Comparison of ENCODE assay signal across 9 cellular contexts in the genomic region with DNA sequence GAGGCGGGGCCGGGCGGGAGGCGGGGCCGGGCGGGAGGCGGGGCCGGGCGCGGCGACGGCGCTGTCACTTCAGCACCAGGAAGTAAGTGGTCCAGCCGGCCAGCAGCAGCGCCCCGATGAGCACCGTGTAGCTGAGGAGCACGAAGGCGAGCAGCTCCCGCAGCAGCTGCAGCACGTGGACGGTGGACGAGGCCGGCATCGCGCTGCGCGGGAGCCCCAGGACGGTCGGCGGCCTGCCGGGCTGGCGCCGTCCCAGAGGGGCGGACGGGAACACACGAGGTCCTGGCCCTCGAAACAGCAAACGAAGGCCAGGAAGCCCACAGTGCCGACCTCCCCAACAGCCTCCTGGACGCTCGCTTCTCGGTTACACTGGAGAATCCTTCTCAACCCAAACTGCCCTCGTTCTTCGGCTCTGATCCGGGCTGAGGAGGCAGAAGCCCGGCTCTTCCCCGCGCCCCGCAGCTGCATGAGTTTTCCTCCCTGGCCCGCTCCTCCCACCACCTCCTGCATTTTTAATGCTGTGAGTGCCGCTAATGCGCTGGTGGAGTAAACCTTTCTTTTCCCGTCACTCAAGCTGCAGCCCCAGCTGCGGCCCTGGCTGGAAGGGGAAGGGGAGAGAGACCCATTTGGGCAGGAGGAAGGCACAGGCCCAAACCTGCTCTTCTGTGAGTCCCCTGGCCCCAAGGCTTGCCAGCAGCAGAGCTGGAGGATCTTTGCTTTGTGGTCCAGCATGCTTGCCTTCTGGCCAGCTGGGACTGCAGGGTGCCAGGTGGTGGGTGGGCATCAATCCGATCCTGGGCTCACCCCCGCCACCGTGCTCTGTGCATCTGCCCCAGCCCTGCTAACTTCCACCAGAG. TPM values are rescaled to one million over a fixed set of nuclear protein-coding genes. Genes with fewer than 3 reads are reported as not detected.
DNase-seq lines count a peak whose midpoint lies in the region; ATAC-seq and TF ChIP-seq lines count a peak whose summit lies in the region.
"Had no signal": no experiment of that assay in that cellular context is flagged by ENCODE, and none has a peak within 500 bp of the region (broad histone marks: within the 10 kb centered on the region; RNA-seq: fewer than 3 reads in every experiment).

No MANE protein-coding gene starts in this region.

- H3K27me3 Mint-ChIP-seq in CD4-positive, alpha-beta T cell: no peaks in the 10 kb centered on the region
- H3K27me3 Mint-ChIP-seq in naive thymus-derived CD8-positive, alpha-beta T cell: no peaks in the 10 kb centered on the region

- peaks cover 3% of the 10 kb centered on the region for H3K36me3 ChIP-seq in mammary epithelial cell (ENCODE audit: insufficient read depth, low read length)

- H3K9me3 Mint-ChIP-seq in CD4-positive, alpha-beta T cell: no peaks in the 10 kb centered on the region
- no peaks in the 10 kb centered on the region for H3K9me3 Mint-ChIP-seq in naive thymus-derived CD8-positive, alpha-beta T cell

- no peak for ATAC-seq in CD4-positive, alpha-beta T cell (ENCODE audit: poor library complexity)
- peak; percentile 0 for ATAC-seq in HG02970 (IDR thresholded peaks at IDR 0.05; ENCODE audit: low FRiP score, unreplicated experiment)
- ATAC-seq in naive thymus-derived CD8-positive, alpha-beta T cell: peak in 1 of 2 donors; percentile 62
- no peak for ATAC-seq in HG03432 (IDR thresholded peaks at IDR 0.05; ENCODE audit: unreplicated experiment)
- no peak for ATAC-seq in HG02678 (IDR thresholded peaks at IDR 0.05; ENCODE audit: unreplicated experiment)

- dilution Hi-C loops in mammary epithelial cell (cut with HindIII; ENCODE audit: low sequenced_read_pairs): no loop called here

- no peak overlapping the region for H3K27ac ChIP-seq in CD4-positive, alpha-beta T cell (ENCODE audit: low read depth, low read length)
- no peak overlapping the region for H3K27ac ChIP-seq in mammary epithelial cell (ENCODE audit: insufficient read depth, low read depth, low read length)

- no peak overlapping the region for H3K9ac ChIP-seq in mammary epithelial cell (ENCODE audit: insufficient read depth, low read length)

- H3K4me3 Mint-ChIP-seq in CD4-positive, alpha-beta T cell: peak overlapping the region; percentile 78
- H3K4me3 Mint-ChIP-seq in naive thymus-derived CD8-positive, alpha-beta T cell: peak overlapping the region; percentile 72 to 92 (median 84)

- no peaks in the 10 kb centered on the region for H4K20me1 ChIP-seq in mammary epithelial cell (ENCODE audit: insufficient read depth, low read length)

- peak overlapping the region; percentile 87 for H2AFZ ChIP-seq in mammary epithelial cell (ENCODE audit: low read depth, low read length)

- no TSS peak for BruUV-seq in mammary epithelial cell (replicated peaks; lab: Mats Ljungman, UMichigan)

- peaks cover 21% of the 10 kb centered on the region for H3K4me1 ChIP-seq in mammary epithelial cell (ENCODE audit: insufficient read depth, low read length)

- peaks cover 36% of the 10 kb centered on the region for H3K79me2 ChIP-seq in mammary epithelial cell (ENCODE audit: insufficient read depth, low read length)

- peaks cover 57% of the 10 kb centered on the region for H3K36me3 Mint-ChIP-seq in CD4-positive, alpha-beta T cell (ENCODE audit: low read depth)
- H3K36me3 Mint-ChIP-seq in naive thymus-derived CD8-positive, alpha-beta T cell: peaks cover 0 to 41% (median 4%) of the 10 kb centered on the region in 3 donors

- no peaks in the 10 kb centered on the region for H3K27me3 ChIP-seq in CD4-positive, alpha-beta T cell (ENCODE audit: control insufficient read depth, insufficient read depth, low read length)
- H3K27me3 ChIP-seq in mammary epithelial cell (ENCODE audit: insufficient read depth, low read length): no peaks in the 10 kb centered on the region

- H3K4me3 ChIP-seq in mammary epithelial cell (replicated peaks in 1 of 3; ENCODE audit: insufficient read depth in 1 of 3, low read depth in 2 of 3, low read length in 3 of 3): peak overlapping the region; percentile 32 to 56 (median 53)

- no peak for TF ChIP-seq CTCF in CD4-positive, alpha-beta T cell (IDR thresholded peaks at IDR 0.05)
- TF ChIP-seq CTCF in mammary epithelial cell (conservative IDR thresholded peaks at IDR 0.05 in 1 of 2, IDR thresholded peaks at IDR 0.05 in 1 of 2; ENCODE audit: extremely low read depth in 1 of 2, insufficient read depth in 1 of 2, low read depth in 1 of 2, low read length in 2 of 2): no peak

- H3K4me2 ChIP-seq in mammary epithelial cell (ENCODE audit: insufficient read depth, low read depth, low read length): peak overlapping the region; percentile 95

- POLR2A ChIA-PET in CD4-positive, alpha-beta T cell (lab: Charles Lee): interaction anchor here (0.6 to 7.6 kb wide), 26 partner anchors 11 to 1973 kb away, joined by 3 to 123 read pairs (median 5); a partner anchor contains a TSS
- POLR2A ChIA-PET in naive thymus-derived CD8-positive, alpha-beta T cell (lab: Charles Lee): interaction anchor here (0.5 to 4.4 kb wide), 17 partner anchors 18 to 1486 kb away, joined by 3 to 23 read pairs (median 6); a partner anchor contains a TSS

- intact Hi-C loops in CD4-positive, alpha-beta T cell (cut with DNase I, micrococcal nuclease): loop anchor here (1.0 to 5.0 kb wide), 5 partner anchors 18 to 746 kb away; a partner anchor contains a TSS
- intact Hi-C loops in mammary epithelial cell (cut with micrococcal nuclease): loop anchor here (1.0 kb wide), 2 partner anchors 40 to 238 kb away; a partner anchor contains a TSS

- H3K27ac Mint-ChIP-seq in CD4-positive, alpha-beta T cell: peak overlapping the region; percentile 95
- peak overlapping the region in 6 of 10 donors; percentile 19 to 97 (median 83) for H3K27ac Mint-ChIP-seq in naive thymus-derived CD8-positive, alpha-beta T cell

- in situ Hi-C loops in mammary epithelial cell (cut with MboI; ENCODE audit: low sequenced_read_pairs in 2 of 2): no loop called here

- 37% methylated on average over 7 of the region's 58 CpGs for WGBS in mammary epithelial cell (ENCODE audit: low coverage, missing lambda C conversion rate)

- H3K4me1 Mint-ChIP-seq in CD4-positive, alpha-beta T cell (ENCODE audit: low read depth): peaks cover 34% of the 10 kb centered on the region
- H3K4me1 Mint-ChIP-seq in naive thymus-derived CD8-positive, alpha-beta T cell: peaks cover 22 to 51% (median 40%) of the 10 kb centered on the region in 4 donors

- no peaks in the 10 kb centered on the region for H3K9me3 ChIP-seq in CD4-positive, alpha-beta T cell (ENCODE audit: control insufficient read depth, low read length)
- no peaks in the 10 kb centered on the region for H3K9me3 ChIP-seq in mammary epithelial cell (replicated peaks; ENCODE audit: insufficient read depth, low read length)

- DNase-seq in CD4-positive, alpha-beta T cell: no peak
- DNase-seq in mammary epithelial cell (no peak), NAMALWA (ENCODE audit: low spot score) (no peak), DMS153 (lab: John Stamatoyannopoulos, UW) (no peak)
- DNase-seq in naive thymus-derived CD8-positive, alpha-beta T cell: no peak

- CTCF ChIA-PET in CD4-positive, alpha-beta T cell (lab: Charles Lee): interaction anchor here (0.5 to 3.4 kb wide), 2 partner anchors 40 to 112 kb away, joined by 6 to 24 read pairs; a partner anchor contains a TSS
- CTCF ChIA-PET in mammary epithelial cell (lab: Charles Lee; ENCODE audit: low non-redundant PET): interaction anchor here (1.0 kb wide), 1 partner anchor 129 kb away, joined by 9 read pairs; no protein-coding TSS in a partner anchor

RNA-seq across cellular contexts. Expression of a gene that starts 0.7 kb away (rescaled TPM):
- 10 to 100 TPM; 90.3 to 91.3 TPM for total RNA-seq in CD4-positive, alpha-beta T cell
- total RNA-seq in mammary epithelial cell: 10 to 100 TPM; 54.5 to 55.0 TPM
- 53.5 TPM for polyA plus RNA-seq in mammary epithelial cell
- polyA minus RNA-seq in mammary epithelial cell: 48.4 TPM
- 10 to 100 TPM; 41.7 to 51.0 TPM for total RNA-seq in naive thymus-derived CD8-positive, alpha-beta T cell
- 10 to 100 TPM; 48.2 to 71.3 (median 61.7) TPM for polyA plus RNA-seq in naive thymus-derived CD8-positive, alpha-beta T cell

RNA-seq across cellular contexts. Expression of a gene that starts 23.1 kb away (rescaled TPM):
- not detected for total RNA-seq in CD4-positive, alpha-beta T cell
- total RNA-seq in mammary epithelial cell: 1 to 10 TPM in 1 of 2 donors, under 1 TPM in 1; 0.67 to 2.7 TPM
- 2.9 TPM for polyA plus RNA-seq in mammary epithelial cell
- polyA minus RNA-seq in mammary epithelial cell: 13.7 TPM
- total RNA-seq in naive thymus-derived CD8-positive, alpha-beta T cell: not detected
- under 1 TPM in 2 of 3 donors, not detected in 1; 0.12 to 0.25 TPM for polyA plus RNA-seq in naive thymus-derived CD8-positive, alpha-beta T cell
- total RNA-seq: RPMI7951 had no signal

RNA-seq across cellular contexts. Expression of a gene that starts 39.7 kb away (rescaled TPM):
- 10 to 100 TPM; 12.0 to 14.2 TPM for total RNA-seq in CD4-positive, alpha-beta T cell
- 10 to 100 TPM; 15.8 to 16.4 TPM for total RNA-seq in mammary epithelial cell
- polyA plus RNA-seq in mammary epithelial cell: 10.5 TPM
- 62.5 TPM for polyA minus RNA-seq in mammary epithelial cell
- 10 to 100 TPM; 29.4 to 29.5 TPM for total RNA-seq in naive thymus-derived CD8-positive, alpha-beta T cell
- 10 to 100 TPM; 17.6 to 24.2 (median 20.1) TPM for polyA plus RNA-seq in naive thymus-derived CD8-positive, alpha-beta T cell

RNA-seq across cellular contexts. Expression of a gene that starts 43.7 kb away (rescaled TPM):
- not detected for total RNA-seq in CD4-positive, alpha-beta T cell
- under 1 TPM; 0.50 to 0.66 TPM for total RNA-seq in mammary epithelial cell
- not detected for polyA plus RNA-seq in mammary epithelial cell
- not detected for polyA minus RNA-seq in mammary epithelial cell
- under 1 TPM in 1 of 2 experiments, not detected in 1; 0.29 TPM for total RNA-seq in naive thymus-derived CD8-positive, alpha-beta T cell
- not detected for polyA plus RNA-seq in naive thymus-derived CD8-positive, alpha-beta T cell

RNA-seq across cellular contexts. Expression of a gene that starts 52.6 kb away (rescaled TPM):
- not detected for total RNA-seq in CD4-positive, alpha-beta T cell
- total RNA-seq in mammary epithelial cell: not detected
- polyA plus RNA-seq in mammary epithelial cell: not detected
- polyA minus RNA-seq in mammary epithelial cell: not detected
- total RNA-seq in naive thymus-derived CD8-positive, alpha-beta T cell: not detected
- polyA plus RNA-seq in naive thymus-derived CD8-positive, alpha-beta T cell: not detected
- total RNA-seq: RPMI7951 had no signal
